ENCODE assay signal across 32 cellular contexts in the genomic region with DNA sequence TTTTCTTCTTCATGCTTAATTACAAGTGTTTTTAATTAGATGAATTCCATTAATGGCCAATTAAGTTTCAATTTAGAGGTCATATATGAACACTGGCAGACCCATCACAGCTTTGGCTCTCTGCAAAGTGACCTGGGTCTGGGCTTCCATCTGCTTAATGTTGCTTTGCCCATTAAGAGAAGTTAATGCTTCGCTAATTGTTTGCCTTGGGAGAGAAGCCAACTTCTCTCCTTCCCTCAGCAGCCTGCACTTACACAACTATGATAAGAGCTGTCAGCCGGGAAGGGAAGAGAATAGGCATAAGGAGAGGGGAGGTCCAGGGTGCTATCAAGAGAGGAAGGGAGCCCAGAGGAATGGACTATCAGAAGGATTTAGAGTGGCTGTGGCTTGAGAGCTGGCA. TPM values are rescaled to one million over a fixed set of nuclear protein-coding genes. Genes with fewer than 3 reads are reported as not detected.
DNase-seq lines count a peak whose midpoint lies in the region; ATAC-seq and TF ChIP-seq lines count a peak whose summit lies in the region.
"Had no signal": no experiment of that assay in that cellular context is flagged by ENCODE, and none has a peak within 500 bp of the region (broad histone marks: within the 10 kb centered on the region; RNA-seq: fewer than 3 reads in every experiment).

No MANE protein-coding gene starts in this region.

- H3K27ac ChIP-seq in cardiac muscle cell = peak overlapping the region; percentile 51
- H3K27ac ChIP-seq in right atrium auricular region = no peak overlapping the region
- H3K27ac ChIP-seq in heart left ventricle = no peak overlapping the region
- H3K27ac ChIP-seq: adrenal gland, body of pancreas, dorsolateral prefrontal cortex, esophagus squamous epithelium, hepatocyte, prostate gland, tibial artery had no signal

- TF ChIP-seq POLR2A in heart left ventricle (IDR thresholded peaks at IDR 0.05) = no peak

- ATAC-seq in heart left ventricle = peak in 3 of 4 donors; percentile 58 to 85 (median 73)
- ATAC-seq in GM18519 (IDR thresholded peaks at IDR 0.05; ENCODE audit: low FRiP score, unreplicated experiment) = no peak
- ATAC-seq: activated CD8-positive, alpha-beta T cell treated with anti-CD3 and anti-CD28 coated beads for 36 hours; body of pancreas; GM12878; naive thymus-derived CD4-positive, alpha-beta T cell; PC-3 had no signal

- H3K27me3 ChIP-seq in cardiac muscle cell (no peaks in the 10 kb centered on the region), right atrium auricular region (no peaks in the 10 kb centered on the region), heart left ventricle (no peaks in the 10 kb centered on the region)
- H3K27me3 ChIP-seq: adrenal gland, body of pancreas, dorsolateral prefrontal cortex, esophagus squamous epithelium, hepatocyte, tibial artery had no signal

- H3K36me3 ChIP-seq in cardiac muscle cell (no peaks in the 10 kb centered on the region), right atrium auricular region (no peaks in the 10 kb centered on the region), heart left ventricle (no peaks in the 10 kb centered on the region)
- H3K36me3 ChIP-seq: adrenal gland, esophagus squamous epithelium, prostate gland, tibial artery had no signal

- 18 to 26% (median 21%) methylated on average over 2 of the region's 2 CpGs for WGBS in heart left ventricle, 4 donors

- no peaks in the 10 kb centered on the region for H3K9me3 ChIP-seq in cardiac muscle cell (ENCODE audit: low read depth)
- H3K9me3 ChIP-seq in right atrium auricular region = no peaks in the 10 kb centered on the region
- H3K9me3 ChIP-seq in heart left ventricle = no peaks in the 10 kb centered on the region
- H3K9me3 ChIP-seq: adrenal gland, body of pancreas, esophagus squamous epithelium, prostate gland, tibial artery had no signal

- intact Hi-C loops in heart left ventricle (cut with DNase I) = loop anchor here in 1 of 10 donors (10.0 kb wide), 1 partner anchor 175 kb away; the partner anchor contains the start of gene RGS4

- TF ChIP-seq CTCF in cardiac muscle cell (IDR thresholded peaks at IDR 0.05; ENCODE audit: low read depth, low read length) (no peak), right atrium auricular region (IDR thresholded peaks at IDR 0.05) (no peak), heart left ventricle (IDR thresholded peaks at IDR 0.05) (no peak)

- H3K4me1 ChIP-seq in cardiac muscle cell (ENCODE audit: low read depth) = peaks cover 30% of the 10 kb centered on the region
- peaks cover 0 to 12% of the 10 kb centered on the region in 2 donors for H3K4me1 ChIP-seq in right atrium auricular region
- H3K4me1 ChIP-seq in heart left ventricle = peaks cover 0 to 15% (median 7%) of the 10 kb centered on the region in 12 donors
- H3K4me1 ChIP-seq: body of pancreas, prostate gland, tibial artery had no signal

- peak; percentile 57 to 77 for DNase-seq in cardiac muscle cell (ENCODE audit: low read depth in 1 of 2, low spot score in 1 of 2)
- no peak for DNase-seq in right atrium auricular region (ENCODE audit: low spot score)
- peak; percentile 88 for DNase-seq in NCI-H446 treated with DMSO at 0.1 percent for 48 hours (lab: John Stamatoyannopoulos, UW)
- no peak for DNase-seq in heart left ventricle
- peak; percentile 58 for DNase-seq in renal cortical epithelial cell (ENCODE audit: low read depth)
- no peak for DNase-seq in SIG-M5 treated with dmso at 0.1 percent for 504 hours (lab: John Stamatoyannopoulos, UW; ENCODE audit: unreplicated experiment)
- no peak for DNase-seq in NCI-H526 treated with DMSO at 0.1 percent for 48 hours (lab: John Stamatoyannopoulos, UW)
- DNase-seq: activated CD8-positive, alpha-beta memory T cell treated with anti-CD3 and anti-CD28 coated beads, Interleukin-2, amount 50 U/mL, for 48 hours; activated CD8-positive, alpha-beta T cell treated with anti-CD3 and anti-CD28 coated beads for 36 hours; activated naive CD4-positive, alpha-beta T cell treated with anti-CD3 and anti-CD28 coated beads, Interleukin-2, amount 10 ng/mL, durations not matched to agents 7 days and 5 days; adrenal gland; body of pancreas; CD4-positive, alpha-beta memory T cell; dorsolateral prefrontal cortex; esophagus squamous epithelium; HFFc6; KBM-7; midbrain; naive thymus-derived CD4-positive, alpha-beta T cell; NCI-H345; NK-92 treated with Interleukin-12 subunit alpha and Interleukin-12 subunit beta, amount 100 ng/mL, for 24 hours; PC-3; stimulated activated CD4-positive, alpha-beta T cell treated with anti-CD3 and anti-CD28 coated beads, Interleukin-4, amount 100 ng/mL, for 4 hours; tibial artery had no signal

- H3K4me3 ChIP-seq in cardiac muscle cell (no peak overlapping the region), right atrium auricular region (no peak overlapping the region), heart left ventricle (no peak overlapping the region)
- H3K4me3 ChIP-seq: adrenal gland, body of pancreas, dorsolateral prefrontal cortex, esophagus squamous epithelium, GM12878, hepatocyte, prostate gland, tibial artery had no signal

RNA-seq across cellular contexts. Expression of gene CCDC190, which starts 29.0 kb away (rescaled TPM):
- total RNA-seq in cardiac muscle cell (not detected in 2 replicates), right atrium auricular region (under 1 TPM; 0.28 to 0.33 TPM), heart left ventricle (1 to 10 TPM in 1 of 9 donors, under 1 TPM in 5, not detected in 3; 0.24 to 1.2 (median 0.39) TPM), renal cortical epithelial cell (not detected in 2 replicates)
- polyA plus RNA-seq in cardiac muscle cell (not detected in 2 replicates), heart left ventricle (under 1 TPM; 0.06 to 0.11 TPM)
- total RNA-seq: activated CD8-positive, alpha-beta T cell treated with anti-CD3 and anti-CD28 coated beads for 36 hours; adrenal gland; body of pancreas; CD4-positive, alpha-beta memory T cell; cerebellum; frontal cortex; GM12878; H1; hepatocyte; lower leg skin; naive thymus-derived CD4-positive, alpha-beta T cell had no signal
- polyA plus RNA-seq: adrenal gland; CD4-positive, alpha-beta memory T cell; GM12878; H1; hepatocyte; naive thymus-derived CD4-positive, alpha-beta T cell had no signal

Comparison
In these comparisons a context has a peak if more than half of its experiments do, and no peak if none do; other contexts are left out.
1. DNase-seq: peak in cardiac muscle cell (2 of 2), NCI-H446 treated with DMSO at 0.1 percent for 48 hours (single experiment) and renal cortical epithelial cell (single experiment); none in right atrium auricular region (single experiment), heart left ventricle (0 of 5), SIG-M5 treated with dmso at 0.1 percent for 504 hours (single experiment) and NCI-H526 treated with DMSO at 0.1 percent for 48 hours (single experiment).